In genomic region chr1:204448991-204449390, GRCh38 we compare ENCODE assay signal across 16 cellular contexts. TPM values are rescaled to one million over a fixed set of nuclear protein-coding genes. Genes with fewer than 3 reads are reported as not detected.
DNase-seq lines count a peak whose midpoint lies in the region; ATAC-seq and TF ChIP-seq lines count a peak whose summit lies in the region.
"Had no signal": no experiment of that assay in that cellular context is flagged by ENCODE, and none has a peak within 500 bp of the region (broad histone marks: within the 10 kb centered on the region; RNA-seq: fewer than 3 reads in every experiment).

No MANE protein-coding gene starts in this region.

- CTCF ChIA-PET in PC-3 (lab: Charles Lee): interaction anchor here (0.6 to 1.3 kb wide), 9 partner anchors 18 to 1537 kb away, joined by 3 to 10 read pairs (median 4); partner anchors contain the start of gene PIK3C2B

- peaks cover 29% of the 10 kb centered on the region for H3K4me1 Mint-ChIP-seq in T-helper 2 cell treated with Interferon-gamma antibody and Interleukin-4, amounts not matched to agents 5 μg/mL and 100 μg/mL, for 36 hours (ENCODE audit: low read depth)
- peaks cover 15 to 22% of the 10 kb centered on the region in 2 donors for H3K4me1 Mint-ChIP-seq in effector memory CD8-positive, alpha-beta T cell (ENCODE audit: low read depth in 2 of 2)
- peaks cover 10% of the 10 kb centered on the region; the same call in 1 of the 2 replicates for H3K4me1 Mint-ChIP-seq in HFFc6 (ENCODE audit: low read depth)

- ATAC-seq in PC-3 (no peak), HG02870 (IDR thresholded peaks at IDR 0.05; ENCODE audit: unreplicated experiment) (no peak)
- ATAC-seq in effector memory CD8-positive, alpha-beta T cell (replicated peaks): no peak
- ATAC-seq: SK-N-SH treated with all-trans-retinoic acid at 6 μM for 48 hours had no signal

- DNase-seq in T-helper 2 cell treated with Interferon-gamma antibody and Interleukin-4, amounts not matched to agents 5 μg/mL and 100 μg/mL, for 36 hours (ENCODE audit: low spot score): no peak
- DNase-seq in T-helper 2 cell (no peak), PC-3 (no peak), cerebellum (ENCODE audit: low spot score) (no peak), HFFc6 (no peak)
- no peak for DNase-seq in effector memory CD8-positive, alpha-beta T cell
- DNase-seq: 8988T, activated gamma-delta T cell, NCI-H1092, NCI-H2107, NCI-H69 had no signal

- no peaks in the 10 kb centered on the region for H3K9me3 ChIP-seq in PC-3 (ENCODE audit: low read length)
- H3K9me3 ChIP-seq in skeletal muscle tissue (ENCODE audit: control insufficient read depth in 3 of 3, low read length in 3 of 3): no peaks in the 10 kb centered on the region
- H3K9me3 ChIP-seq: ovary had no signal

- no peak overlapping the region for H3K4me3 Mint-ChIP-seq in T-helper 2 cell treated with Interferon-gamma antibody and Interleukin-4, amounts not matched to agents 5 μg/mL and 100 μg/mL, for 36 hours
- H3K4me3 Mint-ChIP-seq in effector memory CD8-positive, alpha-beta T cell: no peak overlapping the region
- no peak overlapping the region for H3K4me3 Mint-ChIP-seq in HFFc6

- intact Hi-C loops in PC-3 (cut with micrococcal nuclease): no loop called here

- no peaks in the 10 kb centered on the region for H3K27me3 Mint-ChIP-seq in T-helper 2 cell treated with Interferon-gamma antibody and Interleukin-4, amounts not matched to agents 5 μg/mL and 100 μg/mL, for 36 hours (ENCODE audit: low read depth)
- no peaks in the 10 kb centered on the region for H3K27me3 Mint-ChIP-seq in effector memory CD8-positive, alpha-beta T cell
- H3K27me3 Mint-ChIP-seq in HFFc6 (ENCODE audit: insufficient read depth): peaks cover 11% of the 10 kb centered on the region

- H3K4me3 ChIP-seq in PC-3 (ENCODE audit: low read length) (no peak overlapping the region), skeletal muscle tissue (ENCODE audit: low read length in 3 of 3) (peak overlapping the region; percentile 61 to 85 (median 77))
- H3K4me3 ChIP-seq: ovary had no signal

- H3K9me3 Mint-ChIP-seq in T-helper 2 cell treated with Interferon-gamma antibody and Interleukin-4, amounts not matched to agents 5 μg/mL and 100 μg/mL, for 36 hours: no peaks in the 10 kb centered on the region
- H3K9me3 Mint-ChIP-seq in effector memory CD8-positive, alpha-beta T cell: no peaks in the 10 kb centered on the region
- no peaks in the 10 kb centered on the region for H3K9me3 Mint-ChIP-seq in HFFc6

- no peak overlapping the region for H2AFZ ChIP-seq in PC-3 (ENCODE audit: low read length)

- peaks cover 44% of the 10 kb centered on the region for H3K4me1 ChIP-seq in PC-3 (ENCODE audit: insufficient read depth, low read length)
- H3K4me1 ChIP-seq in skeletal muscle tissue (ENCODE audit: control insufficient read depth in 3 of 3, insufficient read depth in 3 of 3, low read length in 3 of 3): peaks cover 64 to 83% (median 71%) of the 10 kb centered on the region in 3 donors

- peaks cover 16% of the 10 kb centered on the region for H3K36me3 Mint-ChIP-seq in T-helper 2 cell treated with Interferon-gamma antibody and Interleukin-4, amounts not matched to agents 5 μg/mL and 100 μg/mL, for 36 hours (ENCODE audit: low read depth)
- H3K36me3 Mint-ChIP-seq in effector memory CD8-positive, alpha-beta T cell (ENCODE audit: insufficient read depth): peaks cover 26% of the 10 kb centered on the region
- H3K36me3 Mint-ChIP-seq in HFFc6 (ENCODE audit: low read depth): no peaks in the 10 kb centered on the region

- no peaks in the 10 kb centered on the region for H3K79me2 ChIP-seq in PC-3 (ENCODE audit: low read length)

- BruUV-seq in PC-3 (replicated peaks; lab: Mats Ljungman, UMichigan): no TSS peak

- peak overlapping the region; percentile 70 for H3K27ac ChIP-seq in PC-3 (ENCODE audit: low read length)
- H3K27ac ChIP-seq in skeletal muscle tissue (ENCODE audit: low read depth, low read length): peak overlapping the region; percentile 96
- H3K27ac ChIP-seq: KMS-11, ovary had no signal

- peaks cover 9% of the 10 kb centered on the region for H3F3A ChIP-seq in PC-3 (ENCODE audit: low read length, unreplicated experiment)

- POLR2A ChIA-PET in PC-3 (lab: Charles Lee; ENCODE audit: unreplicated experiment): interaction anchor here (0.7 to 1.1 kb wide), 3 partner anchors 36 to 57 kb away, joined by 4 to 23 read pairs (median 5); no protein-coding TSS in a partner anchor

- no peaks in the 10 kb centered on the region for H4K20me1 ChIP-seq in PC-3 (ENCODE audit: low read length)

- peak overlapping the region; percentile 57 for H3K27ac Mint-ChIP-seq in T-helper 2 cell treated with Interferon-gamma antibody and Interleukin-4, amounts not matched to agents 5 μg/mL and 100 μg/mL, for 36 hours
- H3K27ac Mint-ChIP-seq in effector memory CD8-positive, alpha-beta T cell: peak overlapping the region; percentile 90 to 98
- no peak overlapping the region for H3K27ac Mint-ChIP-seq in HFFc6

- H3K27me3 ChIP-seq in PC-3 (ENCODE audit: low read length) (no peaks in the 10 kb centered on the region), skeletal muscle tissue (ENCODE audit: control insufficient read depth in 3 of 3, insufficient read depth in 3 of 3, low read length in 3 of 3) (no peaks in the 10 kb centered on the region)
- H3K27me3 ChIP-seq: ovary had no signal

- H3K36me3 ChIP-seq in PC-3 (ENCODE audit: low read depth, low read length) (peaks cover 47% of the 10 kb centered on the region), skeletal muscle tissue (ENCODE audit: control insufficient read depth in 3 of 3, insufficient read depth in 3 of 3, low read length in 3 of 3) (peaks cover 30 to 56% (median 43%) of the 10 kb centered on the region in 3 donors)
- H3K36me3 ChIP-seq: ovary had no signal

- peak overlapping the region; percentile 34 for H3K4me2 ChIP-seq in PC-3 (ENCODE audit: low read length)
- H3K4me2 ChIP-seq: KMS-11 had no signal

- no peaks in the 10 kb centered on the region for H3K9me2 ChIP-seq in PC-3 (replicated peaks; ENCODE audit: low read length)

- H3K9ac ChIP-seq in PC-3 (ENCODE audit: low read length) (no peak overlapping the region), skeletal muscle tissue (ENCODE audit: low read depth in 1 of 3, low read length in 3 of 3) (peak overlapping the region; percentile 12 to 90 (median 79))
- H3K9ac ChIP-seq: KMS-11 had no signal

- no peak for TF ChIP-seq CTCF in PC-3 (conservative IDR thresholded peaks at IDR 0.05; ENCODE audit: low read depth, low read length)
- TF ChIP-seq CTCF in HFFc6 (IDR thresholded peaks at IDR 0.05): no peak

RNA-seq across cellular contexts. Expression of gene PPP1R15B, which starts 37.4 kb away (rescaled TPM):
- total RNA-seq in PC-3 (2014; rRNA removed): 50.7 and 57.5 TPM in 2 replicates
- total RNA-seq in skeletal muscle tissue: 30.3 TPM
- 29.7 TPM for total RNA-seq in cerebellum
- total RNA-seq in HFFc6 (2021; fragmentation: NEBNext Ultra II Directional; extraction: Animal tissue kit (Norgen Biotek cat#: 25700)): 10 to 100 TPM; 27.4 to 34.8 (median 30.9) TPM

RNA-seq across cellular contexts. Expression of gene PIK3C2B, which starts 45.6 kb away (rescaled TPM):
- total RNA-seq in PC-3 (2014; rRNA removed): 34.7 and 35.3 TPM in 2 replicates
- 31.8 TPM for total RNA-seq in skeletal muscle tissue
- total RNA-seq in cerebellum: 32.3 TPM
- 1 to 10 TPM; 1.6 to 3.2 (median 2.0) TPM for total RNA-seq in HFFc6 (2021; fragmentation: NEBNext Ultra II Directional; extraction: Animal tissue kit (Norgen Biotek cat#: 25700))
